Comparison of ENCODE assay signal across 11 cellular contexts in genomic region chr2:187994464-187995331, GRCh38.
DNase-seq lines count a peak whose midpoint lies in the region; ATAC-seq and TF ChIP-seq lines count a peak whose summit lies in the region.
"Had no signal": no experiment of that assay in that cellular context is flagged by ENCODE, and none has a peak within 500 bp of the region (broad histone marks: within the 10 kb centered on the region; RNA-seq: fewer than 3 reads in every experiment).

No MANE protein-coding gene starts in this region.

- TF ChIP-seq CTCF in colonic mucosa (IDR thresholded peaks at IDR 0.05) = no peak

- no peak overlapping the region for H3K27ac ChIP-seq in colonic mucosa

- H3K4me1 ChIP-seq in colonic mucosa = no peaks in the 10 kb centered on the region

- peak; percentile 52 for DNase-seq in DMS 273 treated with DMSO at 0.1 percent for 48 hours (lab: John Stamatoyannopoulos, UW)
- peak; percentile 38 for DNase-seq in RKO (ENCODE audit: low spot score)
- peak; percentile 64 for DNase-seq in islet precursor cell
- no peak for DNase-seq in colonic mucosa
- DNase-seq: activated effector memory CD4-positive, alpha-beta T cell treated with anti-CD3 and anti-CD28 coated beads, Interleukin-2, amount 50 U/mL, for 16 hours; GF-D8; stimulated activated CD4-positive, alpha-beta T cell treated with anti-CD3 and anti-CD28 coated beads, Interleukin-2, amount 100 ng/mL, for 48 hours had no signal

- intact Hi-C loops in colonic mucosa (cut with DNase I) = no loop called here

- no peaks in the 10 kb centered on the region for H3K9me3 ChIP-seq in colonic mucosa

- ATAC-seq in HG03442 (IDR thresholded peaks at IDR 0.05; ENCODE audit: unreplicated experiment) (peak; percentile 45), esophagus mucosa (no peak), GM21786 (IDR thresholded peaks at IDR 0.05; ENCODE audit: unreplicated experiment) (no peak), GM19328 (IDR thresholded peaks at IDR 0.05; ENCODE audit: unreplicated experiment) (no peak)

- no peaks in the 10 kb centered on the region for H3K27me3 ChIP-seq in colonic mucosa

- no peak overlapping the region for H3K9ac ChIP-seq in colonic mucosa (ENCODE audit: low read depth in 2 of 2, low read length in 2 of 2)

- H3K4me3 ChIP-seq in colonic mucosa = no peak overlapping the region

- no peaks in the 10 kb centered on the region for H3K36me3 ChIP-seq in colonic mucosa
